23 cellular contexts compared by ENCODE assay signal in the genomic region with DNA sequence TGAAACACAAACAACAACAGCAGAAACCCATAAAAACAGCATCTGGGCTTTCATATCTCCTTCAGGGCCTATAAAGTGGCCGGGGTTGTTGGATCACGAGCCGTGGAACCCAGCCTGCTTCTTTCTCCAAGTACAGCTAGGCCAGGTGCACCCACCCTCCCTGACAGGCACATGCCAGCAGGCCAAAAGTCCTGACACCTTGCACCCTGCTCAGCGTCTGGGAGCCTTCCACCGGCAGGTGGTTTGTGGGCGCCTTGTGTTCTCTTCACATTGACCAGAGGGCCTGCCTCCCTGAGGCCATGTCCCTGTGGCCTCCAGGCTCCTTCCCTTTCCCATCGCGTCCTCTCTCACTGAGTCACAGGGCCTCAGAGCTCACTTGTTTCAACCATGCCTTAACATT.
DNase-seq lines count a peak whose midpoint lies in the region; ATAC-seq and TF ChIP-seq lines count a peak whose summit lies in the region.
"Had no signal": no experiment of that assay in that cellular context is flagged by ENCODE, and none has a peak within 500 bp of the region (broad histone marks: within the 10 kb centered on the region; RNA-seq: fewer than 3 reads in every experiment).

No MANE protein-coding gene starts in this region.

- H3K4me3 ChIP-seq in Panc1 (ENCODE audit: low read depth in 2 of 2, low read length in 2 of 2) (no peak overlapping the region), neuronal stem cell (ENCODE audit: low read length in 2 of 2) (no peak overlapping the region), aorta (ENCODE audit: low read length in 2 of 2) (no peak overlapping the region)
- H3K4me3 ChIP-seq: BLaER1, GM12878 had no signal

- H2BK15ac ChIP-seq in neuronal stem cell (ENCODE audit: low read length) = no peak overlapping the region

- H3K4me2 ChIP-seq in neuronal stem cell (ENCODE audit: insufficient read depth, low read length, poor library complexity, severe bottlenecking) = no peak overlapping the region
- H3K4me2 ChIP-seq: BLaER1 had no signal

- ATAC-seq in Panc1 (0 out of 2 replicates have a peak, but pooled peaks have one; percentile 20), aorta (ENCODE audit: low FRiP score) (no peak)
- no peak for ATAC-seq in natural killer cell treated with Interleukin-12 subunit alpha and Interleukin-12 subunit beta and Interleukin-15 and Interleukin-18, amount 100 ng/mL, for 72 hours
- ATAC-seq: GM12878 had no signal

- H2BK5ac ChIP-seq in neuronal stem cell (ENCODE audit: low read length) = no peak overlapping the region

- H3K4me1 ChIP-seq in Panc1 (ENCODE audit: control insufficient read depth, insufficient read depth, low read length) (no peaks in the 10 kb centered on the region), neuronal stem cell (ENCODE audit: control insufficient read depth in 2 of 2, insufficient read depth in 1 of 2, low read depth in 1 of 2, low read length in 2 of 2) (no peaks in the 10 kb centered on the region), aorta (ENCODE audit: control insufficient read depth in 1 of 2, insufficient read depth in 2 of 2, low read length in 2 of 2) (no peaks in the 10 kb centered on the region)
- H3K4me1 ChIP-seq: BE2C, BLaER1 had no signal

- H2AFZ ChIP-seq in neuronal stem cell (ENCODE audit: low read length) = no peak overlapping the region

- H3K4ac ChIP-seq in neuronal stem cell (ENCODE audit: low read length) = no peak overlapping the region

- no peak overlapping the region for H3K18ac ChIP-seq in neuronal stem cell (ENCODE audit: low read length)

- intact Hi-C loops in Panc1 (cut with micrococcal nuclease; ENCODE audit: unreplicated experiment) (no loop called here), aorta (cut with DNase I) (no loop called here)

- DNase-seq in Panc1 (ENCODE audit: low read depth, low spot score) = no peak
- DNase-seq in neuronal stem cell (ENCODE audit: low spot score) = no peak
- no peak for DNase-seq in natural killer cell treated with Interleukin-12 subunit alpha and Interleukin-12 subunit beta and Interleukin-15 and Interleukin-18, amount 100 ng/mL, for 72 hours (ENCODE audit: low spot score)
- DNase-seq in hippocampal formation (lab: John Stamatoyannopoulos, UW) = no peak
- DNase-seq in aorta = no peak
- DNase-seq: 8988T; ACHN; BE2C; C1 segment of cervical spinal cord; CD4-positive, alpha-beta memory T cell; CD4-positive, CD25-positive, alpha-beta regulatory T cell; CD8-positive, alpha-beta memory T cell; COR-L47; DMS 273 treated with DMSO at 0.1 percent for 48 hours; DMS153; DMS53; DMS79; DND-41; EL; GDM1 had no signal

- CTCF ChIA-PET in Panc1 (lab: Charles Lee) = no interaction called here

- no peaks in the 10 kb centered on the region for H3K9me3 Mint-ChIP-seq in natural killer cell treated with Interleukin-12 subunit alpha and Interleukin-12 subunit beta and Interleukin-15 and Interleukin-18, amount 100 ng/mL, for 72 hours
- H3K9me3 Mint-ChIP-seq: CD8-positive, alpha-beta memory T cell had no signal

- H2AK5ac ChIP-seq in neuronal stem cell (ENCODE audit: low read depth, low read length) = no peak overlapping the region

- no peak for TF ChIP-seq CTCF in Panc1 (IDR thresholded peaks at IDR 0.05)

- in situ Hi-C loops in Panc1 (cut with HindIII; ENCODE audit: low pct_unique_long_range_greater_than_20kb, low sequenced_read_pairs) = no loop called here

- peak overlapping the region; percentile 21 for H4K8ac ChIP-seq in neuronal stem cell (ENCODE audit: low read depth, low read length)

- 0 out of 2 replicates have a peak, but pooled peaks cover 2% of the 10 kb centered on the region for H3K27me3 ChIP-seq in Panc1 (ENCODE audit: control insufficient read depth, insufficient read depth, low read length)
- peaks cover 0 to 3% (median 0%) of the 10 kb centered on the region in 3 experiments for H3K27me3 ChIP-seq in neuronal stem cell (ENCODE audit: control insufficient read depth in 3 of 3, insufficient read depth in 3 of 3, low read depth in 1 of 3, low read length in 3 of 3)
- no peaks in the 10 kb centered on the region for H3K27me3 ChIP-seq in aorta (ENCODE audit: control insufficient read depth in 1 of 2, insufficient read depth in 2 of 2, low read length in 1 of 2)
- H3K27me3 ChIP-seq: BE2C, BLaER1 had no signal

- no peak overlapping the region for H3K23ac ChIP-seq in neuronal stem cell (ENCODE audit: low read depth, low read length, poor library complexity)

- POLR2A ChIA-PET in Panc1 (lab: Charles Lee) = no interaction called here

- H3K4me3 Mint-ChIP-seq in natural killer cell treated with Interleukin-12 subunit alpha and Interleukin-12 subunit beta and Interleukin-15 and Interleukin-18, amount 100 ng/mL, for 72 hours = no peak overlapping the region
- H3K4me3 Mint-ChIP-seq: CD14-positive monocyte; CD4-positive, alpha-beta memory T cell; CD4-positive, CD25-positive, alpha-beta regulatory T cell; CD8-positive, alpha-beta memory T cell had no signal

- no CpG with 5 or more reads among the region's 8 CpGs for WGBS in neuronal stem cell (ENCODE audit: extremely low coverage in 2 of 2, insufficient read length in 2 of 2, insufficient replicate concordance in 1 of 2), 2 donors
- 88 to 90% methylated on average over 8 of the region's 8 CpGs for WGBS in aorta, 2 donors

- H4K91ac ChIP-seq in neuronal stem cell (ENCODE audit: low read depth, low read length, poor library complexity) = no peak overlapping the region

- H3K36me3 Mint-ChIP-seq in natural killer cell treated with Interleukin-12 subunit alpha and Interleukin-12 subunit beta and Interleukin-15 and Interleukin-18, amount 100 ng/mL, for 72 hours = no peaks in the 10 kb centered on the region
- H3K36me3 Mint-ChIP-seq: CD14-positive monocyte; CD4-positive, alpha-beta memory T cell; CD4-positive, CD25-positive, alpha-beta regulatory T cell; CD8-positive, alpha-beta memory T cell had no signal

- BruUV-seq in Panc1 (replicated peaks; lab: Mats Ljungman, UMichigan) = no TSS peak

- H3K9ac ChIP-seq in neuronal stem cell (ENCODE audit: low read depth, low read length, poor library complexity) = no peak overlapping the region
- H3K9ac ChIP-seq: BLaER1 had no signal

- H3K14ac ChIP-seq in neuronal stem cell (ENCODE audit: low read length) = no peak overlapping the region

- no peak overlapping the region for H2BK120ac ChIP-seq in neuronal stem cell (ENCODE audit: low read depth, low read length)

- H3K27ac ChIP-seq in Panc1 (ENCODE audit: low read length) (no peak overlapping the region), neuronal stem cell (replicated peaks; ENCODE audit: low read length) (no peak overlapping the region), aorta (ENCODE audit: low read depth in 1 of 2, low read length in 2 of 2) (no peak overlapping the region)
- H3K27ac ChIP-seq: BLaER1 had no signal

- peaks cover 0 to 5% of the 10 kb centered on the region in 2 donors for H3K27me3 Mint-ChIP-seq in natural killer cell treated with Interleukin-12 subunit alpha and Interleukin-12 subunit beta and Interleukin-15 and Interleukin-18, amount 100 ng/mL, for 72 hours
- H3K27me3 Mint-ChIP-seq: CD4-positive, alpha-beta memory T cell had no signal

- H3K36me3 ChIP-seq in Panc1 (ENCODE audit: control insufficient read depth, insufficient read depth, low read length) (no peaks in the 10 kb centered on the region), neuronal stem cell (replicated peaks in 1 of 2; ENCODE audit: control insufficient read depth in 2 of 2, insufficient read depth in 2 of 2, low read length in 2 of 2) (no peaks in the 10 kb centered on the region), aorta (ENCODE audit: control insufficient read depth in 1 of 2, insufficient read depth in 2 of 2, low read length in 1 of 2) (no peaks in the 10 kb centered on the region)
- H3K36me3 ChIP-seq: BE2C, BLaER1 had no signal

- no peaks in the 10 kb centered on the region for H3K9me3 ChIP-seq in Panc1 (ENCODE audit: control insufficient read depth, insufficient read depth, low read depth, low read length)
- H3K9me3 ChIP-seq in neuronal stem cell (replicated peaks in 1 of 2; ENCODE audit: control insufficient read depth in 2 of 2, insufficient read depth in 1 of 2, low read depth in 1 of 2, low read length in 2 of 2) = peaks cover 0 to 3% of the 10 kb centered on the region in 2 donors
- peaks cover 2% of the 10 kb centered on the region for H3K9me3 ChIP-seq in aorta (ENCODE audit: control insufficient read depth, low read length)
- H3K9me3 ChIP-seq: BE2C, BLaER1 had no signal

- H3K79me1 ChIP-seq in neuronal stem cell (ENCODE audit: low read depth, low read length) = no peaks in the 10 kb centered on the region

- no peak overlapping the region for H3K27ac Mint-ChIP-seq in natural killer cell treated with Interleukin-12 subunit alpha and Interleukin-12 subunit beta and Interleukin-15 and Interleukin-18, amount 100 ng/mL, for 72 hours
- H3K27ac Mint-ChIP-seq: CD14-positive monocyte; CD4-positive, alpha-beta memory T cell; CD4-positive, CD25-positive, alpha-beta regulatory T cell; CD8-positive, alpha-beta memory T cell had no signal

- H2BK12ac ChIP-seq in neuronal stem cell (ENCODE audit: low read length) = no peak overlapping the region

- no peaks in the 10 kb centered on the region for H3K4me1 Mint-ChIP-seq in natural killer cell treated with Interleukin-12 subunit alpha and Interleukin-12 subunit beta and Interleukin-15 and Interleukin-18, amount 100 ng/mL, for 72 hours (ENCODE audit: low read depth in 2 of 2)
- H3K4me1 Mint-ChIP-seq: CD14-positive monocyte; CD4-positive, alpha-beta memory T cell; CD4-positive, CD25-positive, alpha-beta regulatory T cell; CD8-positive, alpha-beta memory T cell had no signal
